ENCODE assay signal across 10 cellular contexts in the genomic region with DNA sequence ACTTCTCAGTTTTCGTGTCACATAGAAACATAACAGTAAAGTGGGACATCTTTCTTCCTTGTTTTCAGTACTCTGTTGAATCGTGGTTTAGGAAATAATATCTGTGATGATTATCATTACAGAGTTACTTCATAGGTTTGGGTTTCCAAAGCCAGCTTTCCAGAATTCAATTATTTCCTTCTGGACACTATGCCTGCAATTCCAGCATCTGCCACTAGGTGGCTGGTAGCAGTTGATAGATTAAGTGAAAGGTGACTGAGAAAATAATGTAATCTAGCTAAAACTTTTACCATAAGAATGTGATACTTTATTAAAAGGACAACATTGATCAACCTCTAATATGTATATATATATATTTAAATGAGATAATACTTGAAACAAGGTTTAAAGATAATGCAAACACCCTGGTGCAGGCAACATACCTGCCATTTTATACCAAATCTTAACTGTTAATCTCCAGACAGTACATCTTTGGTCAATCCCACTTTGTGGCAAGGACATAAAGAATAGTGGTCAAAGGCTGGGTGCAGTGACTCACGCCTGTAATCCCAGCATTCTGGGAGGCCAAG.
A peak's percentile ranks its signal among the peaks of the same experiment; 100 is the strongest.
DNase-seq lines count a peak whose midpoint lies in the region; ATAC-seq and TF ChIP-seq lines count a peak whose summit lies in the region.
"Had no signal": no experiment of that assay in that cellular context is flagged by ENCODE, and none has a peak within 500 bp of the region (broad histone marks: within the 10 kb centered on the region; RNA-seq: fewer than 3 reads in every experiment).

No MANE protein-coding gene starts in this region.

- peaks cover 12% of the 10 kb centered on the region for H3K36me3 Mint-ChIP-seq in activated CD4-positive, alpha-beta T cell treated with anti-CD3 and anti-CD28 coated beads, Interleukin-2, amount 10 ng/mL, durations not matched to agents 7 days and 5 days (ENCODE audit: low read depth)

- DNase-seq in activated CD4-positive, alpha-beta T cell treated with anti-CD3 and anti-CD28 coated beads, Interleukin-2, amount 10 ng/mL, durations not matched to agents 7 days and 5 days = peak; percentile 30
- DNase-seq in kidney epithelial cell (ENCODE audit: low read depth) = no peak
- no peak for DNase-seq in cerebellar cortex (ENCODE audit: low spot score)
- DNase-seq in omental fat pad (ENCODE audit: low spot score) = no peak
- DNase-seq: activated B cell treated with CpG ODN at 0.5 μM for 24 hours, hippocampal formation had no signal

- H3K9me3 Mint-ChIP-seq in activated CD4-positive, alpha-beta T cell treated with anti-CD3 and anti-CD28 coated beads, Interleukin-2, amount 10 ng/mL, durations not matched to agents 7 days and 5 days = peaks cover 19% of the 10 kb centered on the region

- CTCF ChIA-PET in activated CD4-positive, alpha-beta T cell treated with anti-CD3 and anti-CD28 coated beads, Interleukin-2, amount 10 ng/mL, durations not matched to agents 7 days and 5 days (lab: Charles Lee) = interaction anchor here (0.6 to 10.8 kb wide), 10 partner anchors 7 to 155 kb away, joined by 3 to 71 read pairs (median 4); no protein-coding TSS in a partner anchor

- no peaks in the 10 kb centered on the region for H3K36me3 ChIP-seq in kidney epithelial cell (ENCODE audit: control insufficient read depth, insufficient read depth, low read length)

- no peak overlapping the region for H3K4me3 ChIP-seq in kidney epithelial cell (ENCODE audit: low read depth, low read length)

- H3K4me1 Mint-ChIP-seq in activated CD4-positive, alpha-beta T cell treated with anti-CD3 and anti-CD28 coated beads, Interleukin-2, amount 10 ng/mL, durations not matched to agents 7 days and 5 days = peaks cover 51% of the 10 kb centered on the region

- TF ChIP-seq CTCF in 22Rv1 (IDR thresholded peaks at IDR 0.05) = peak; percentile 79
- peak; percentile 71 for TF ChIP-seq CTCF in GM12873 (IDR thresholded peaks at IDR 0.05; ENCODE audit: insufficient read depth, low read depth, low read length, missing control alignments)
- TF ChIP-seq CTCF in kidney epithelial cell (IDR thresholded peaks at IDR 0.05; ENCODE audit: insufficient read depth, low read length, poor library complexity, severe bottlenecking) = peak; percentile 76
- no peak for TF ChIP-seq CTCF in omental fat pad (IDR thresholded peaks at IDR 0.05)

- ATAC-seq in GM18868 (IDR thresholded peaks at IDR 0.05; ENCODE audit: unreplicated experiment) (no peak), GM18519 (IDR thresholded peaks at IDR 0.05; ENCODE audit: low FRiP score, unreplicated experiment) (no peak), omental fat pad (ENCODE audit: low FRiP score) (no peak)

- POLR2A ChIA-PET in activated CD4-positive, alpha-beta T cell treated with anti-CD3 and anti-CD28 coated beads, Interleukin-2, amount 10 ng/mL, durations not matched to agents 7 days and 5 days (lab: Charles Lee) = no interaction called here

- no peak overlapping the region for H3K4me3 Mint-ChIP-seq in activated CD4-positive, alpha-beta T cell treated with anti-CD3 and anti-CD28 coated beads, Interleukin-2, amount 10 ng/mL, durations not matched to agents 7 days and 5 days
- H3K4me3 Mint-ChIP-seq: activated B cell treated with CpG ODN at 0.5 μM for 24 hours had no signal

- H3K27ac ChIP-seq in 22Rv1 = no peak overlapping the region

- no peaks in the 10 kb centered on the region for H3K27me3 ChIP-seq in kidney epithelial cell (ENCODE audit: control insufficient read depth, insufficient read depth, low read length)

- H3K27ac Mint-ChIP-seq in activated CD4-positive, alpha-beta T cell treated with anti-CD3 and anti-CD28 coated beads, Interleukin-2, amount 10 ng/mL, durations not matched to agents 7 days and 5 days = no peak overlapping the region
- H3K27ac Mint-ChIP-seq: activated B cell treated with CpG ODN at 0.5 μM for 24 hours had no signal

- H3K27me3 Mint-ChIP-seq in activated CD4-positive, alpha-beta T cell treated with anti-CD3 and anti-CD28 coated beads, Interleukin-2, amount 10 ng/mL, durations not matched to agents 7 days and 5 days = peaks cover 41% of the 10 kb centered on the region

Comparison
In these comparisons a context has a peak if more than half of its experiments do, and no peak if none do; other contexts are left out.
1. CTCF ChIP-seq: peak in 22Rv1 (single experiment), GM12873 (single experiment) and kidney epithelial cell (single experiment); none in omental fat pad (0 of 3).